Comparison of ENCODE assay signal across 8 cellular contexts in the genomic region with DNA sequence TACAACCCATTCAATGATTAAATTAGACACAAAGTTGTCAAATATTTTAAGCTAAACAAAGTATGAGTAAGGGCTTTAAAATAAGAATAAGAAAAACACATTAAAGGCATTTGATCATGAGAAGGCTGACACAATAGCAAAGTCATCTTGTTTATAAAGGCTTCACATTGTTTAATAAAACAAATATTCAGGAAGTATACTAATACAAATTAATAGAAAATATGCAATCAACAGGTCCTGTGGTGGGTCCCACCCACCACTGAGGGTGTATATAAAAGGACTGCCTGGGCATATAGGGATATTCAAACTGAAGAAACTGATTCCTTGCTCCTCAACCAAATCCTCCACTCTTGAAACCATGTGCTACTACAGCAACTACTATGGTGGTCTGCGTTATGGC. TPM values are rescaled to one million over a fixed set of nuclear protein-coding genes. Genes with fewer than 3 reads are reported as not detected.
"Had no signal": no experiment of that assay in that cellular context is flagged by ENCODE, and none has a peak within 500 bp of the region (broad histone marks: within the 10 kb centered on the region; RNA-seq: fewer than 3 reads in every experiment).

A gene (plus strand): TSS at position 301 of the 400 bp plus-strand sequence. CDS start 58 bp downstream, at position 359.

- H2AFZ ChIP-seq: GM23248 had no signal

- H3K4me3 ChIP-seq: GM23248, K562 had no signal

- H3K27ac ChIP-seq: GM23248 had no signal

- DNase-seq: GM23248, GOT3, H7, HCEC 1CT, IMR-90 had no signal

- H3K9ac ChIP-seq: GM23248 had no signal

- ATAC-seq: K562 had no signal

RNA-seq across cellular contexts. Expression of the gene that starts here (rescaled TPM):
- total RNA-seq: GM23248, H4, H7, HT-29, IMR-90, K562 had no signal
